12 cellular contexts compared by ENCODE assay signal in genomic region chr11:28606930-28607329, GRCh38.
A peak's percentile ranks its signal among the peaks of the same experiment; 100 is the strongest.
DNase-seq lines count a peak whose midpoint lies in the region; ATAC-seq and TF ChIP-seq lines count a peak whose summit lies in the region.
"Had no signal": no experiment of that assay in that cellular context is flagged by ENCODE, and none has a peak within 500 bp of the region (broad histone marks: within the 10 kb centered on the region; RNA-seq: fewer than 3 reads in every experiment).

No MANE protein-coding gene starts in this region.

- H3K4me3 Mint-ChIP-seq in WTC11, result no peak overlapping the region
- H3K4me3 Mint-ChIP-seq in natural killer cell treated with Interleukin-12 subunit alpha and Interleukin-12 subunit beta and Interleukin-15 and Interleukin-18, amount 100 ng/mL, for 72 hours, result no peak overlapping the region

- POLR2A ChIA-PET in HEK293T (lab: Yijun Ruan, JAX) (no interaction called here), WTC11 (lab: Charles Lee) (no interaction called here)

- peaks cover 14% of the 10 kb centered on the region for H3K4me1 Mint-ChIP-seq in WTC11
- no peaks in the 10 kb centered on the region for H3K4me1 Mint-ChIP-seq in natural killer cell treated with Interleukin-12 subunit alpha and Interleukin-12 subunit beta and Interleukin-15 and Interleukin-18, amount 100 ng/mL, for 72 hours (ENCODE audit: low read depth in 2 of 2)

- DNase-seq in 8988T, result peak; percentile 37
- peak; percentile 8 for DNase-seq in HEK293T (ENCODE audit: extremely low spot score)
- peak; percentile 28 for DNase-seq in WTC11 (ENCODE audit: low spot score)
- peak; percentile 46 for DNase-seq in iPS-NIHi11 (ENCODE audit: low spot score)
- DNase-seq in natural killer cell treated with Interleukin-12 subunit alpha and Interleukin-12 subunit beta and Interleukin-15 and Interleukin-18, amount 100 ng/mL, for 72 hours (ENCODE audit: low spot score), result no peak
- DNase-seq in activated gamma-delta T cell (lab: John Stamatoyannopoulos, UW), result no peak
- DNase-seq: activated naive CD4-positive, alpha-beta T cell treated with anti-CD3 and anti-CD28 coated beads, Interleukin-2, amount 50 U/mL, for 16 hours; cerebellar nuclear complex; KG1; NCI-H1694 treated with DMSO at 0.1 percent for 48 hours had no signal

- CTCF ChIA-PET in HEK293T (lab: Yijun Ruan, JAX), result no interaction called here
- CTCF ChIA-PET in WTC11 (lab: Charles Lee), result no interaction called here

- no peak overlapping the region for H3K27ac Mint-ChIP-seq in WTC11
- H3K27ac Mint-ChIP-seq in natural killer cell treated with Interleukin-12 subunit alpha and Interleukin-12 subunit beta and Interleukin-15 and Interleukin-18, amount 100 ng/mL, for 72 hours, result no peak overlapping the region

- H3K27me3 Mint-ChIP-seq in WTC11 (ENCODE audit: low read depth), result peaks cover 16% of the 10 kb centered on the region
- no peaks in the 10 kb centered on the region for H3K27me3 Mint-ChIP-seq in natural killer cell treated with Interleukin-12 subunit alpha and Interleukin-12 subunit beta and Interleukin-15 and Interleukin-18, amount 100 ng/mL, for 72 hours

- ATAC-seq in WTC11 (peak; percentile 93), GM19452 (IDR thresholded peaks at IDR 0.05; ENCODE audit: unreplicated experiment) (no peak)
- no peak for ATAC-seq in natural killer cell treated with Interleukin-12 subunit alpha and Interleukin-12 subunit beta and Interleukin-15 and Interleukin-18, amount 100 ng/mL, for 72 hours
- no peak for ATAC-seq in activated CD4-positive, CD25-positive, alpha-beta regulatory T cell treated with anti-CD3 and anti-CD28 coated beads, Interleukin-2, amount 50 U/mL, for 24 hours

- no peaks in the 10 kb centered on the region for H3K36me3 Mint-ChIP-seq in WTC11
- no peaks in the 10 kb centered on the region for H3K36me3 Mint-ChIP-seq in natural killer cell treated with Interleukin-12 subunit alpha and Interleukin-12 subunit beta and Interleukin-15 and Interleukin-18, amount 100 ng/mL, for 72 hours

- TF ChIP-seq CTCF in WTC11 (IDR thresholded peaks at IDR 0.05), result no peak

- no peaks in the 10 kb centered on the region for H3K9me3 Mint-ChIP-seq in WTC11
- H3K9me3 Mint-ChIP-seq in natural killer cell treated with Interleukin-12 subunit alpha and Interleukin-12 subunit beta and Interleukin-15 and Interleukin-18, amount 100 ng/mL, for 72 hours, result peaks cover 29% of the 10 kb centered on the region

TF ChIP-seq in HEK293T, 16 proteins besides CTCF, POLR2A, EP300 and RAD21:
- TF ChIP-seq LEF1 (IDR thresholded peaks at IDR 0.05; ENCODE audit: borderline replicate concordance) (no peak), BHLHE40 (IDR thresholded peaks at IDR 0.05; ENCODE audit: borderline replicate concordance) (no peak), FOXK2 (IDR thresholded peaks at IDR 0.05) (no peak)

TF ChIP-seq in WTC11, 78 proteins besides CTCF, POLR2A, EP300 and RAD21:
- TF ChIP-seq ZMAT4 (CRISPR knock-in tag; IDR thresholded peaks at IDR 0.05) (no peak), FOXP4 (CRISPR knock-in tag; IDR thresholded peaks at IDR 0.05) (0 out of 2 replicates have a peak, but pooled peaks have one; percentile 63), MAX (CRISPR knock-in tag; IDR thresholded peaks at IDR 0.05) (peak; percentile 38; the same call in 1 of the 2 replicates)

Comparison
In these comparisons a context has a peak if more than half of its experiments do, and no peak if none do; other contexts are left out.
1. DNase-seq: peak in 8988T (single experiment), HEK293T (single experiment), WTC11 (single experiment) and iPS-NIHi11 (single experiment); none in natural killer cell treated with Interleukin-12 subunit alpha and Interleukin-12 subunit beta and Interleukin-15 and Interleukin-18, amount 100 ng/mL, for 72 hours (single experiment) and activated gamma-delta T cell (single experiment).